Comparison of ENCODE assay signal across 28 cellular contexts in genomic region chr3:43410575-43410974, GRCh38.
"Had no signal": no experiment of that assay in that cellular context is flagged by ENCODE, and none has a peak within 500 bp of the region (broad histone marks: within the 10 kb centered on the region; RNA-seq: fewer than 3 reads in every experiment).

No MANE protein-coding gene starts in this region.

- H3K27ac ChIP-seq: ascending aorta, brain microvascular endothelial cell, coronary artery, gastroesophageal sphincter, heart right ventricle, hepatocyte had no signal

- H3K4me3 ChIP-seq: ascending aorta, coronary artery, dorsolateral prefrontal cortex, gastroesophageal sphincter, heart right ventricle, hepatocyte had no signal

- H3K27me3 ChIP-seq: ascending aorta, brain microvascular endothelial cell, gastroesophageal sphincter, heart right ventricle, hepatocyte had no signal

- ATAC-seq: activated CD4-positive, alpha-beta T cell treated with anti-CD3 and anti-CD28 coated beads for 36 hours; activated CD8-positive, alpha-beta memory T cell treated with anti-CD3 and anti-CD28 coated beads, Interleukin-2, amount 10 ng/mL, durations not matched to agents 7 days and 5 days; activated CD8-positive, alpha-beta T cell treated with anti-CD3 and anti-CD28 coated beads, Interleukin-2, amount 10 ng/mL, durations not matched to agents 7 days and 5 days; activated naive CD8-positive, alpha-beta T cell treated with anti-CD3 and anti-CD28 coated beads, Interleukin-2, amount 50 U/mL, for 24 hours; esophagus mucosa; gastroesophageal sphincter; heart right ventricle; T-helper 17 cell had no signal

- DNase-seq: activated CD4-positive, alpha-beta memory T cell treated with anti-CD3 and anti-CD28 coated beads for 36 hours; activated CD4-positive, alpha-beta T cell treated with anti-CD3 and anti-CD28 coated beads for 36 hours; activated CD4-positive, alpha-beta T cell treated with anti-CD3 and anti-CD28 coated beads, Interleukin-2, amount 10 ng/mL, durations not matched to agents 24 days and 14 days; activated CD4-positive, CD25-positive, alpha-beta regulatory T cell; activated CD4-positive, CD25-positive, alpha-beta regulatory T cell treated with anti-CD3 and anti-CD28 coated beads, Interleukin-2, amount 50 U/mL, for 72 hours; activated CD8-positive, alpha-beta memory T cell treated with anti-CD3 and anti-CD28 coated beads, Interleukin-2, amount 10 ng/mL, durations not matched to agents 7 days and 5 days; activated CD8-positive, alpha-beta memory T cell treated with anti-CD3 and anti-CD28 coated beads, Interleukin-2, amount 50 U/mL, for 4 hours; activated CD8-positive, alpha-beta T cell treated with anti-CD3 and anti-CD28 coated beads, Interleukin-2, amount 10 ng/mL, durations not matched to agents 7 days and 5 days; activated effector memory CD4-positive, alpha-beta T cell treated with anti-CD3 and anti-CD28 coated beads, Interleukin-2, amount 50 U/mL, for 16 hours; activated naive CD4-positive, alpha-beta T cell treated with anti-CD3 and anti-CD28 coated beads for 36 hours; activated naive CD8-positive, alpha-beta T cell treated with anti-CD3 and anti-CD28 coated beads for 36 hours; activated naive CD8-positive, alpha-beta T cell treated with anti-CD3 and anti-CD28 coated beads, Interleukin-2, amount 50 U/mL, for 24 hours; activated T-cell treated with anti-CD3 and anti-CD28 coated beads, Interleukin-2, amount 50 U/mL, for 1 hour; activated T-cell treated with anti-CD3 and anti-CD28 coated beads, Interleukin-2, amount 50 U/mL, for 48 hours; brain microvascular endothelial cell; dorsolateral prefrontal cortex; effector memory CD4-positive, alpha-beta T cell; endodermal cell; foreskin melanocyte; heart right ventricle; T-helper 17 cell; T1000 had no signal

- H3K36me3 ChIP-seq: ascending aorta, brain microvascular endothelial cell, gastroesophageal sphincter, heart right ventricle had no signal

- H3K4me1 ChIP-seq: ascending aorta had no signal

- H3K9me3 ChIP-seq: ascending aorta, gastroesophageal sphincter, heart right ventricle had no signal

- FAIRE-seq: bronchial epithelial cell had no signal
